In genomic region chrX:102651968-102652744, GRCh38 we compare ENCODE assay signal across 8 cellular contexts. TPM values are rescaled to one million over a fixed set of nuclear protein-coding genes. Genes with fewer than 3 reads are reported as not detected.
A peak's percentile ranks its signal among the peaks of the same experiment; 100 is the strongest.
DNase-seq lines count a peak whose midpoint lies in the region; ATAC-seq and TF ChIP-seq lines count a peak whose summit lies in the region.

No MANE protein-coding gene starts in this region.

- DNase-seq in AG09309 (ENCODE audit: low read depth) (no peak), RPMI8226 (peak; percentile 4), hypothalamus (lab: John Stamatoyannopoulos, UW) (peak in 44 of 51 donors; percentile 0 to 69 (median 16)), renal cortical epithelial cell (ENCODE audit: low read depth) (peak; percentile 15), NCI-H187 (lab: John Stamatoyannopoulos, UW) (no peak)

- H3K4me3 ChIP-seq in AG09309 (ENCODE audit: control insufficient read depth, low read depth, low read length): peak overlapping the region; percentile 67

- peak overlapping the region; percentile 83 for H3K27ac ChIP-seq in angular gyrus (ENCODE audit: low read depth, low read length)

- TF ChIP-seq CTCF in AG09309 (IDR thresholded peaks at IDR 0.05; ENCODE audit: control insufficient read depth, insufficient read depth, low read depth, low read length, missing control alignments): peak; percentile 54

- ATAC-seq in GM21528 (IDR thresholded peaks at IDR 0.05; ENCODE audit: low FRiP score, unreplicated experiment) (peak; percentile 39), HG02623 (IDR thresholded peaks at IDR 0.05; ENCODE audit: unreplicated experiment) (no peak)

RNA-seq across cellular contexts. Expression of gene GPRASP1, which starts 0.9 kb away (rescaled TPM):
- total RNA-seq in renal cortical epithelial cell: 0.35 and 2.5 TPM in 2 replicates

RNA-seq across cellular contexts. Expression of gene ARMCX5, which starts 52.8 kb away (rescaled TPM):
- 17.0 and 19.9 TPM in 2 replicates for total RNA-seq in renal cortical epithelial cell

Comparison
In these comparisons a context has a peak if more than half of its experiments do, and no peak if none do; other contexts are left out.
1. DNase-seq: peak in RPMI8226 (single experiment), hypothalamus (44 of 51) and renal cortical epithelial cell (single experiment); none in AG09309 (single experiment) and NCI-H187 (0 of 2).